In the genomic region with DNA sequence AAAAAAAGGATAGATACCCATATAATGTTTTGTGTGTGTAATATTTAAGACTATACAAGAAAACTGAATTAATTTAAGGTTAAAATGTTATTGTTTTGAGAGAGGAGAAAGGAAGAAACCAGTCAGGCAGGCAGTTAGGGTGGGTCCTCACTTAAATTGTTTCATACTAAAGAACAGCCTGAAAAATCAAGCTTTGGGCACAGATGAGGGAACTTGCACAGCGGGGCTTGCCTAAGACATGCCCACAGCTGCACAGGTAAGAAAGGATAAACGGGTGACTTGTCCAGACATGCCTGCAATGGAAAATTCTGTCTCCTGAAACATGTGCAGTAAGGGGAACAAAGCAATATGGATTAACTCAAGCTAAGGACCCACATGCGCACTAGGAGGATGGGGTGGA, we compare ENCODE assay signal across 21 cellular contexts.
"Had no signal": no experiment of that assay in that cellular context is flagged by ENCODE, and none has a peak within 500 bp of the region (broad histone marks: within the 10 kb centered on the region; RNA-seq: fewer than 3 reads in every experiment).

No MANE protein-coding gene starts in this region.

- H3K4me3 Mint-ChIP-seq: activated CD4-positive, alpha-beta memory T cell treated with anti-CD3 and anti-CD28 coated beads, Interleukin-2, amount 10 ng/mL, durations not matched to agents 7 days and 5 days; activated CD8-positive, alpha-beta memory T cell treated with anti-CD3 and anti-CD28 coated beads, Interleukin-2, amount 10 ng/mL, durations not matched to agents 7 days and 5 days; activated naive CD4-positive, alpha-beta T cell treated with anti-CD3 and anti-CD28 coated beads, Interleukin-2, amount 10 ng/mL, durations not matched to agents 7 days and 5 days; mesothelial cell of epicardium; nephron progenitor cell; stimulated activated naive B cell treated with anti-CD40 and anti-IgM and Interleukin-4, amounts not matched to agents 10 μg/mL and 1 μg/mL and 100 μg/mL, for 72 hours; T-cell had no signal

- H3K4me1 ChIP-seq: esophagus muscularis mucosa, lower lobe of right lung, uterus had no signal

- H3K4me1 Mint-ChIP-seq: activated CD4-positive, alpha-beta memory T cell treated with anti-CD3 and anti-CD28 coated beads, Interleukin-2, amount 10 ng/mL, durations not matched to agents 7 days and 5 days; activated CD8-positive, alpha-beta memory T cell treated with anti-CD3 and anti-CD28 coated beads, Interleukin-2, amount 10 ng/mL, durations not matched to agents 7 days and 5 days; activated naive CD4-positive, alpha-beta T cell treated with anti-CD3 and anti-CD28 coated beads, Interleukin-2, amount 10 ng/mL, durations not matched to agents 7 days and 5 days; mesothelial cell of epicardium; nephron progenitor cell; stimulated activated naive B cell treated with anti-CD40 and anti-IgM and Interleukin-4, amounts not matched to agents 10 μg/mL and 1 μg/mL and 100 μg/mL, for 72 hours; T-cell had no signal

- H3K9me3 ChIP-seq: esophagus muscularis mucosa, lower lobe of right lung had no signal

- H3K27me3 ChIP-seq: esophagus muscularis mucosa, uterus had no signal

- H3K27ac Mint-ChIP-seq: activated CD4-positive, alpha-beta memory T cell treated with anti-CD3 and anti-CD28 coated beads, Interleukin-2, amount 10 ng/mL, durations not matched to agents 7 days and 5 days; activated CD8-positive, alpha-beta memory T cell treated with anti-CD3 and anti-CD28 coated beads, Interleukin-2, amount 10 ng/mL, durations not matched to agents 7 days and 5 days; activated naive CD4-positive, alpha-beta T cell treated with anti-CD3 and anti-CD28 coated beads, Interleukin-2, amount 10 ng/mL, durations not matched to agents 7 days and 5 days; activated T-helper 2 cell treated with anti-CD3 and anti-CD28 coated beads, Interferon-gamma antibody, Interleukin-2, Interleukin-4, amounts not matched to agents 10 μg/mL and 5 μg/mL and 100 μg/mL, durations not matched to agents 14 hours and 24 hours and 36 hours; mesothelial cell of epicardium; nephron progenitor cell; stimulated activated naive B cell treated with anti-CD40 and anti-IgM and Interleukin-4, amounts not matched to agents 10 μg/mL and 1 μg/mL and 100 μg/mL, for 72 hours; T-cell had no signal

- DNase-seq: activated CD4-positive, alpha-beta memory T cell treated with anti-CD3 and anti-CD28 coated beads, Interleukin-2, amount 10 ng/mL, durations not matched to agents 7 days and 5 days; activated CD4-positive, alpha-beta T cell treated with anti-CD3 and anti-CD28 coated beads for 48 hours; activated CD4-positive, CD25-positive, alpha-beta regulatory T cell; activated CD8-positive, alpha-beta memory T cell treated with anti-CD3 and anti-CD28 coated beads, Interleukin-2, amount 10 ng/mL, durations not matched to agents 7 days and 5 days; activated naive CD4-positive, alpha-beta T cell treated with anti-CD3 and anti-CD28 coated beads, Interleukin-2, amount 10 ng/mL, durations not matched to agents 7 days and 5 days; aorta; cerebellar nuclear complex; cortex of kidney; left cardiac atrium; lower lobe of right lung; nephron progenitor cell; occipital lobe; posterior cingulate gyrus; stimulated activated naive B cell treated with anti-CD40 and anti-IgM and Interleukin-4, amounts not matched to agents 10 μg/mL and 1 μg/mL and 100 μg/mL, for 72 hours; T-cell; uterus had no signal

- H3K9me3 Mint-ChIP-seq: activated naive CD4-positive, alpha-beta T cell treated with anti-CD3 and anti-CD28 coated beads, Interleukin-2, amount 10 ng/mL, durations not matched to agents 7 days and 5 days; activated T-helper 2 cell treated with anti-CD3 and anti-CD28 coated beads, Interferon-gamma antibody, Interleukin-2, Interleukin-4, amounts not matched to agents 10 μg/mL and 5 μg/mL and 100 μg/mL, durations not matched to agents 14 hours and 24 hours and 36 hours had no signal

- H3K27me3 Mint-ChIP-seq: activated CD4-positive, alpha-beta memory T cell treated with anti-CD3 and anti-CD28 coated beads, Interleukin-2, amount 10 ng/mL, durations not matched to agents 7 days and 5 days; activated CD8-positive, alpha-beta memory T cell treated with anti-CD3 and anti-CD28 coated beads, Interleukin-2, amount 10 ng/mL, durations not matched to agents 7 days and 5 days; activated naive CD4-positive, alpha-beta T cell treated with anti-CD3 and anti-CD28 coated beads, Interleukin-2, amount 10 ng/mL, durations not matched to agents 7 days and 5 days; stimulated activated naive B cell treated with anti-CD40 and anti-IgM and Interleukin-4, amounts not matched to agents 10 μg/mL and 1 μg/mL and 100 μg/mL, for 72 hours; T-cell had no signal

- H3K4me3 ChIP-seq: esophagus muscularis mucosa, lower lobe of right lung, thoracic aorta, uterus had no signal

- H3K36me3 ChIP-seq: lower lobe of right lung, thoracic aorta, uterus had no signal

- FAIRE-seq: endometrium had no signal

- ATAC-seq: activated CD8-positive, alpha-beta memory T cell treated with anti-CD3 and anti-CD28 coated beads, Interleukin-2, amount 10 ng/mL, durations not matched to agents 7 days and 5 days; left cardiac atrium; lower lobe of right lung; stimulated activated naive B cell treated with anti-CD40 and anti-IgM and Interleukin-4, amounts not matched to agents 10 μg/mL and 1 μg/mL and 100 μg/mL, for 72 hours; T-cell had no signal

- H3K27ac ChIP-seq: esophagus muscularis mucosa, lower lobe of right lung, thoracic aorta, uterus had no signal
